ENCODE assay signal across 13 cellular contexts in genomic region chr21:45984584-45985095, GRCh38. TPM values are rescaled to one million over a fixed set of nuclear protein-coding genes. Genes with fewer than 3 reads are reported as not detected.
A peak's percentile ranks its signal among the peaks of the same experiment; 100 is the strongest.
DNase-seq lines count a peak whose midpoint lies in the region; ATAC-seq and TF ChIP-seq lines count a peak whose summit lies in the region.
"Had no signal": no experiment of that assay in that cellular context is flagged by ENCODE, and none has a peak within 500 bp of the region (broad histone marks: within the 10 kb centered on the region; RNA-seq: fewer than 3 reads in every experiment).

No MANE protein-coding gene starts in this region.

- peaks cover 11% of the 10 kb centered on the region for H3K36me3 Mint-ChIP-seq in neural progenitor cell

- peaks cover 2% of the 10 kb centered on the region for H3K4me1 Mint-ChIP-seq in neural progenitor cell

- no peak overlapping the region for H3K9ac ChIP-seq in neural progenitor cell

- TF ChIP-seq CTCF in right atrium auricular region (IDR thresholded peaks at IDR 0.05) (no peak), coronary artery (IDR thresholded peaks at IDR 0.05) (no peak), neural progenitor cell (IDR thresholded peaks at IDR 0.05) (no peak)

- H3K4me2 ChIP-seq in neural progenitor cell: no peak overlapping the region

- no peak for DNase-seq in right atrium auricular region (ENCODE audit: low spot score)
- DNase-seq in cardiac septum (ENCODE audit: low spot score): no peak
- DNase-seq in coronary artery (ENCODE audit: low spot score): no peak
- no peak for DNase-seq in neural progenitor cell (ENCODE audit: low spot score)
- DNase-seq in NCI-H2171 (lab: John Stamatoyannopoulos, UW): no peak
- DNase-seq in ureter (ENCODE audit: low spot score): no peak
- no peak for DNase-seq in OCI-M2 (lab: John Stamatoyannopoulos, UW; ENCODE audit: unreplicated experiment)
- DNase-seq: activated CD4-positive, alpha-beta T cell treated with anti-CD3 and anti-CD28 coated beads for 48 hours; caudate nucleus; DMS79; thyroid gland had no signal

- H3K79me2 ChIP-seq in neural progenitor cell (ENCODE audit: low read depth): no peaks in the 10 kb centered on the region

- H3F3A ChIP-seq in neural progenitor cell (ENCODE audit: low read depth): peaks cover 24% of the 10 kb centered on the region

- H3K27ac Mint-ChIP-seq in neural progenitor cell: no peak overlapping the region
- H3K27ac Mint-ChIP-seq: T-helper 1 cell treated with Interleukin-12 subunit alpha and Interleukin-12 subunit beta and Interleukin-4 antibody, amounts not matched to agents 30 μg/mL and 1 μg/mL, for 36 hours had no signal

- ATAC-seq in HG03095 (IDR thresholded peaks at IDR 0.05; ENCODE audit: unreplicated experiment): no peak

- H3K4me3 Mint-ChIP-seq in neural progenitor cell: peak overlapping the region; percentile 16
- H3K4me3 Mint-ChIP-seq: T-helper 1 cell treated with Interleukin-12 subunit alpha and Interleukin-12 subunit beta and Interleukin-4 antibody, amounts not matched to agents 30 μg/mL and 1 μg/mL, for 36 hours had no signal

- H3K36me3 ChIP-seq in right atrium auricular region: peaks cover 50% of the 10 kb centered on the region
- no peaks in the 10 kb centered on the region for H3K36me3 ChIP-seq in neural progenitor cell

- no peaks in the 10 kb centered on the region for H4K20me1 ChIP-seq in neural progenitor cell (ENCODE audit: low read depth)

- H3K4me1 ChIP-seq in right atrium auricular region (peaks cover 0 to 25% of the 10 kb centered on the region in 2 donors), neural progenitor cell (no peaks in the 10 kb centered on the region)

- H3K4me3 ChIP-seq in right atrium auricular region (peak overlapping the region in 1 of 2 donors; percentile 94), coronary artery (peak overlapping the region; percentile 100), neural progenitor cell (no peak overlapping the region)
- H3K4me3 ChIP-seq: thyroid gland had no signal

- peaks cover 3% of the 10 kb centered on the region for H3K27me3 Mint-ChIP-seq in neural progenitor cell (ENCODE audit: insufficient read depth, low read depth)

- H3K9me3 Mint-ChIP-seq in neural progenitor cell: no peaks in the 10 kb centered on the region
- H3K9me3 Mint-ChIP-seq: T-helper 1 cell treated with Interleukin-12 subunit alpha and Interleukin-12 subunit beta and Interleukin-4 antibody, amounts not matched to agents 30 μg/mL and 1 μg/mL, for 36 hours had no signal

- intact Hi-C loops in cardiac septum (cut with DNase I): no loop called here

- H3K27ac ChIP-seq in right atrium auricular region (peak overlapping the region; percentile 86), coronary artery (peak overlapping the region; percentile 85 to 97), neural progenitor cell (no peak overlapping the region)

- no peaks in the 10 kb centered on the region for H3K27me3 ChIP-seq in right atrium auricular region
- peaks cover 35% of the 10 kb centered on the region for H3K27me3 ChIP-seq in neural progenitor cell
- H3K27me3 ChIP-seq: thyroid gland had no signal

- no peaks in the 10 kb centered on the region for H3K9me3 ChIP-seq in right atrium auricular region
- no peaks in the 10 kb centered on the region for H3K9me3 ChIP-seq in neural progenitor cell (ENCODE audit: low read depth)
- H3K9me3 ChIP-seq: thyroid gland had no signal

- H2AFZ ChIP-seq in neural progenitor cell (replicated peaks): no peak overlapping the region

RNA-seq across cellular contexts. Expression of gene COL6A1, which starts 3.1 kb away (rescaled TPM):
- total RNA-seq in right atrium auricular region: 100 to 1,000 TPM; 201 to 278 TPM
- total RNA-seq in cardiac septum: 140 TPM
- 12.6 and 52.2 TPM in 2 replicates for total RNA-seq in neural progenitor cell (ENCODE audit: low replicate concordance)
- total RNA-seq in ureter: 289 TPM
